ENCODE assay signal across 14 cellular contexts in genomic region chr4:109658871-109659410, GRCh38. TPM values are rescaled to one million over a fixed set of nuclear protein-coding genes. Genes with fewer than 3 reads are reported as not detected.
A peak's percentile ranks its signal among the peaks of the same experiment; 100 is the strongest.
DNase-seq lines count a peak whose midpoint lies in the region; ATAC-seq and TF ChIP-seq lines count a peak whose summit lies in the region.
"Had no signal": no experiment of that assay in that cellular context is flagged by ENCODE, and none has a peak within 500 bp of the region (broad histone marks: within the 10 kb centered on the region; RNA-seq: fewer than 3 reads in every experiment).

No MANE protein-coding gene starts in this region.

- DNase-seq in A673 (ENCODE audit: low spot score), result peak; percentile 25
- peak in 1 of 7 experiments; percentile 27 for DNase-seq in CD8-positive, alpha-beta T cell
- peak in 11 of 34 experiments; percentile 5 to 36 (median 23) for DNase-seq in T-cell
- peak; percentile 40 for DNase-seq in fibroblast of the aortic adventitia (ENCODE audit: low read depth)
- no peak for DNase-seq in NCI-H1105 treated with DMSO at 0.1 percent for 48 hours (lab: John Stamatoyannopoulos, UW)
- no peak for DNase-seq in CD14-positive monocyte (ENCODE audit: low spot score)
- no peak for DNase-seq in NCI-H748 (lab: John Stamatoyannopoulos, UW; ENCODE audit: unreplicated experiment)
- DNase-seq: activated gamma-delta T cell, colonic mucosa, Karpas-422, kidney glomerular epithelial cell, NCI-H1930 had no signal

- H3K36me3 ChIP-seq in A673 (ENCODE audit: insufficient read depth, low read length, poor library complexity, severe bottlenecking), result no peaks in the 10 kb centered on the region
- no peaks in the 10 kb centered on the region for H3K36me3 ChIP-seq in CD8-positive, alpha-beta T cell (ENCODE audit: insufficient read depth, low read length)
- H3K36me3 ChIP-seq: colonic mucosa had no signal

- CTCF ChIA-PET in A673 (lab: Charles Lee), result interaction anchor here (0.6 to 1.3 kb wide), 3 partner anchors 225 to 231 kb away, joined by 3 to 6 read pairs (median 3); partner anchors contain the start of gene SEC24B
- CTCF ChIA-PET in CD8-positive, alpha-beta T cell (lab: Charles Lee), result interaction anchor here (0.6 to 2.3 kb wide), 21 partner anchors 10 to 239 kb away, joined by 3 to 7 read pairs (median 4); partner anchors contain the start of gene MCUB
- CTCF ChIA-PET in T-cell (lab: Charles Lee), result interaction anchor here (0.5 to 1.7 kb wide), 20 partner anchors 8 to 1742 kb away, joined by 3 to 8 read pairs (median 3); partner anchors contain the start of gene SEC24B (in 1 of the 2)

- no peaks in the 10 kb centered on the region for H3K27me3 ChIP-seq in A673 (replicated peaks; ENCODE audit: insufficient read depth, low read depth, low read length, poor library complexity)
- no peaks in the 10 kb centered on the region for H3K27me3 ChIP-seq in CD8-positive, alpha-beta T cell (ENCODE audit: insufficient read depth, low read length)
- H3K27me3 ChIP-seq: colonic mucosa had no signal

- no peak overlapping the region for H3K27ac ChIP-seq in A673 (ENCODE audit: low read depth, low read length, poor library complexity, severe bottlenecking)
- H3K27ac ChIP-seq in CD8-positive, alpha-beta T cell (ENCODE audit: low read depth, low read length), result no peak overlapping the region
- H3K27ac ChIP-seq: colonic mucosa had no signal

- H3K4me1 ChIP-seq in A673 (ENCODE audit: insufficient read depth, low read length, poor library complexity, severe bottlenecking), result peaks cover 7% of the 10 kb centered on the region
- H3K4me1 ChIP-seq in CD8-positive, alpha-beta T cell (ENCODE audit: insufficient read depth, low read length), result peaks cover 35% of the 10 kb centered on the region
- H3K4me1 ChIP-seq: colonic mucosa had no signal

- H3K4me3 Mint-ChIP-seq in CD8-positive, alpha-beta T cell, result no peak overlapping the region
- H3K4me3 Mint-ChIP-seq in T-cell (no peak overlapping the region), CD14-positive monocyte (no peak overlapping the region)

- H3K27me3 Mint-ChIP-seq in CD8-positive, alpha-beta T cell (ENCODE audit: low read depth), result no peaks in the 10 kb centered on the region
- H3K27me3 Mint-ChIP-seq in T-cell, result no peaks in the 10 kb centered on the region
- H3K27me3 Mint-ChIP-seq in CD14-positive monocyte (ENCODE audit: low read depth in 3 of 3), result no peaks in the 10 kb centered on the region

- H3K36me3 Mint-ChIP-seq in CD8-positive, alpha-beta T cell, result peaks cover 54% of the 10 kb centered on the region
- peaks cover 27% of the 10 kb centered on the region for H3K36me3 Mint-ChIP-seq in T-cell
- H3K36me3 Mint-ChIP-seq in CD14-positive monocyte, result peaks cover 29 to 39% of the 10 kb centered on the region in 2 donors

- no peaks in the 10 kb centered on the region for H3K9me3 ChIP-seq in A673 (ENCODE audit: low read depth, low read length, poor library complexity, severe bottlenecking)
- H3K9me3 ChIP-seq in CD8-positive, alpha-beta T cell (ENCODE audit: low read length), result no peaks in the 10 kb centered on the region
- H3K9me3 ChIP-seq: colonic mucosa had no signal

- POLR2A ChIA-PET in A673 (lab: Charles Lee; ENCODE audit: low non-redundant PET), result no interaction called here
- POLR2A ChIA-PET in CD8-positive, alpha-beta T cell (lab: Charles Lee), result interaction anchor here (0.6 to 1.6 kb wide), 8 partner anchors 10 to 148 kb away, joined by 3 to 7 read pairs (median 3); partner anchors contain the start of gene MCUB
- POLR2A ChIA-PET in T-cell (lab: Charles Lee), result interaction anchor here (0.5 to 1.5 kb wide), 3 partner anchors 10 to 25 kb away, joined by 3 to 6 read pairs (median 6); no protein-coding TSS in a partner anchor

- no peaks in the 10 kb centered on the region for H3K9me3 Mint-ChIP-seq in CD8-positive, alpha-beta T cell
- H3K9me3 Mint-ChIP-seq in T-cell (no peaks in the 10 kb centered on the region), CD14-positive monocyte (no peaks in the 10 kb centered on the region)

- intact Hi-C loops in A673 (cut with micrococcal nuclease; ENCODE audit: unreplicated experiment), result loop anchor here (5.0 kb wide), 2 partner anchors 97 to 227 kb away; partner anchors contain the start of genes MCUB and SEC24B
- intact Hi-C loops in CD8-positive, alpha-beta T cell (cut with DNase I, micrococcal nuclease), result loop anchor here (1.0 to 5.0 kb wide), 3 partner anchors 37 to 237 kb away; partner anchors contain the start of gene SEC24B (in 1 of the 2)
- intact Hi-C loops in CD14-positive monocyte (cut with micrococcal nuclease), result no loop called here

- peak; percentile 30; the same call in 1 of the 2 replicates for TF ChIP-seq CTCF in A673 (conservative IDR thresholded peaks at IDR 0.05; ENCODE audit: low read depth, low read length)
- TF ChIP-seq CTCF in CD8-positive, alpha-beta T cell (IDR thresholded peaks at IDR 0.05), result no peak
- TF ChIP-seq CTCF in fibroblast of the aortic adventitia (IDR thresholded peaks at IDR 0.05; ENCODE audit: insufficient read depth, low read length), result no peak
- no peak for TF ChIP-seq CTCF in CD14-positive monocyte (IDR thresholded peaks at IDR 0.05)

- H3K27ac Mint-ChIP-seq in CD8-positive, alpha-beta T cell, result peak overlapping the region; percentile 3
- H3K27ac Mint-ChIP-seq in T-cell (peak overlapping the region; percentile 55 to 64), CD14-positive monocyte (no peak overlapping the region)

- no TSS peak for BruUV-seq in A673 (replicated peaks; lab: Mats Ljungman, UMichigan)

- peaks cover 59% of the 10 kb centered on the region for H3K4me1 Mint-ChIP-seq in CD8-positive, alpha-beta T cell (ENCODE audit: low read depth)
- peaks cover 40 to 59% (median 56%) of the 10 kb centered on the region in 3 donors for H3K4me1 Mint-ChIP-seq in T-cell
- H3K4me1 Mint-ChIP-seq in CD14-positive monocyte, result no peaks in the 10 kb centered on the region

- ATAC-seq in CD8-positive, alpha-beta T cell, result peak; percentile 58
- peak in 3 of 4 experiments; percentile 56 to 59 (median 57) for ATAC-seq in T-cell (replicated peaks in 1 of 4)
- no peak for ATAC-seq in GM21717 (IDR thresholded peaks at IDR 0.05; ENCODE audit: unreplicated experiment)
- ATAC-seq: sciatic nerve had no signal

- H3K4me3 ChIP-seq in A673 (ENCODE audit: low read depth, low read length, poor library complexity, severe bottlenecking), result no peak overlapping the region
- H3K4me3 ChIP-seq in CD8-positive, alpha-beta T cell (ENCODE audit: low read depth, low read length), result no peak overlapping the region
- H3K4me3 ChIP-seq in fibroblast of the aortic adventitia (ENCODE audit: low read depth, low read length), result no peak overlapping the region
- H3K4me3 ChIP-seq: colonic mucosa had no signal

RNA-seq across cellular contexts. Expression of gene CASP6, which starts 44.3 kb away (rescaled TPM):
- total RNA-seq in A673 (2021) (30.5 and 33.0 TPM in 2 replicates), T-cell (10 to 100 TPM; 16.8 to 23.2 (median 18.3) TPM), fibroblast of the aortic adventitia (ENCODE audit: low replicate concordance) (20.4 and 21.6 TPM in 2 replicates)
- 1 to 10 TPM; 3.4 to 6.7 TPM for total RNA-seq in CD8-positive, alpha-beta T cell
- 10 to 100 TPM; 23.3 to 24.4 TPM for polyA plus RNA-seq in CD14-positive monocyte

Comparison
In these comparisons a context has a peak if more than half of its experiments do, and no peak if none do; other contexts are left out.
1. DNase-seq: peak in A673 (single experiment) and fibroblast of the aortic adventitia (single experiment); none in NCI-H1105 treated with DMSO at 0.1 percent for 48 hours (single experiment), CD14-positive monocyte (single experiment) and NCI-H748 (single experiment).
2. H3K27ac Mint-ChIP-seq: peak in CD8-positive, alpha-beta T cell (single experiment) and T-cell (2 of 2); none in CD14-positive monocyte (0 of 7).
3. intact Hi-C loops: an anchor here in A673 (5.0 kb wide) and CD8-positive, alpha-beta T cell (1.0 to 5.0 kb wide); none called in CD14-positive monocyte.